In genomic region chr10:102268333-102268999, GRCh38 we compare ENCODE assay signal across 13 cellular contexts. TPM values are rescaled to one million over a fixed set of nuclear protein-coding genes. Genes with fewer than 3 reads are reported as not detected.
DNase-seq lines count a peak whose midpoint lies in the region; ATAC-seq and TF ChIP-seq lines count a peak whose summit lies in the region.
"Had no signal": no experiment of that assay in that cellular context is flagged by ENCODE, and none has a peak within 500 bp of the region (broad histone marks: within the 10 kb centered on the region; RNA-seq: fewer than 3 reads in every experiment).

No MANE protein-coding gene starts in this region.

- H3K9me3 ChIP-seq in GM23248 (ENCODE audit: low read depth) = no peaks in the 10 kb centered on the region
- no peaks in the 10 kb centered on the region for H3K9me3 ChIP-seq in adipocyte (ENCODE audit: control insufficient read depth, low read length)

- TF ChIP-seq CTCF in GM13977 (IDR thresholded peaks at IDR 0.05; ENCODE audit: extremely low read depth, insufficient read depth, missing control alignments) = no peak

- H2AFZ ChIP-seq in ACC112 (ENCODE audit: low read length, unreplicated experiment) (no peak overlapping the region), GM23248 (no peak overlapping the region)
- H2AFZ ChIP-seq: parathyroid adenoma had no signal

- in situ Hi-C loops in GM23248 (cut with MboI) = no loop called here
- in situ Hi-C loops in GM13977 (cut with MboI; ENCODE audit: low pct_unique_long_range_greater_than_20kb, low sequenced_read_pairs, unreplicated experiment) = no loop called here

- H3K79me2 ChIP-seq in ACC112 (ENCODE audit: control insufficient read depth, insufficient read depth, low read length, unreplicated experiment) = peaks cover 71% of the 10 kb centered on the region
- H3K79me2 ChIP-seq in GM23248 (ENCODE audit: insufficient read depth) = peaks cover 84% of the 10 kb centered on the region

- H3K9me2 ChIP-seq in GM23248 (ENCODE audit: insufficient read depth) = no peaks in the 10 kb centered on the region

- H3K9ac ChIP-seq in GM23248 (peak overlapping the region; percentile 35; the same call in 1 of the 2 replicates), adipocyte (ENCODE audit: low read length) (peak overlapping the region; percentile 57)
- H3K9ac ChIP-seq: parathyroid adenoma had no signal

- ATAC-seq in memory B cell (ENCODE audit: low read depth) (no peak), HG03378 (IDR thresholded peaks at IDR 0.05; ENCODE audit: unreplicated experiment) (no peak)
- ATAC-seq: HCT116 had no signal

- peaks cover 32% of the 10 kb centered on the region; the same call in 1 of the 2 replicates for H4K20me1 ChIP-seq in GM23248 (ENCODE audit: insufficient read depth)

- peak overlapping the region; percentile 59 for H3K4me2 ChIP-seq in GM23248 (ENCODE audit: unreplicated experiment)

- H3K4me3 ChIP-seq in ACC112 (ENCODE audit: low read depth, low read length) = peak overlapping the region; percentile 32
- H3K4me3 ChIP-seq in GM23248 = peak overlapping the region; percentile 6; the same call in 1 of the 2 replicates
- H3K4me3 ChIP-seq in adipocyte (ENCODE audit: low read length) = peak overlapping the region; percentile 46

- H3K4me1 Mint-ChIP-seq in memory B cell = peaks cover 8% of the 10 kb centered on the region

- H3K36me3 ChIP-seq in ACC112 (ENCODE audit: insufficient read depth, low read length) (no peaks in the 10 kb centered on the region), GM23248 (ENCODE audit: low read depth) (no peaks in the 10 kb centered on the region), adipocyte (ENCODE audit: control insufficient read depth, insufficient read depth, low read length, severe bottlenecking) (no peaks in the 10 kb centered on the region)

- no peaks in the 10 kb centered on the region for H3K27me3 Mint-ChIP-seq in memory B cell
- H3K27me3 Mint-ChIP-seq: dendritic cell treated with granulocyte-macrophage colony-stimulating factor and Interleukin-4, amounts not matched to agents 40 ng/mL and 50 ng/mL, for 4 days had no signal

- H3K27me3 ChIP-seq in ACC112 (ENCODE audit: insufficient read depth, low read length) (no peaks in the 10 kb centered on the region), GM23248 (replicated peaks; ENCODE audit: insufficient read depth) (no peaks in the 10 kb centered on the region), adipocyte (replicated peaks; ENCODE audit: control insufficient read depth, insufficient read depth, low read length) (no peaks in the 10 kb centered on the region)

- DNase-seq in GM23248 = peak; percentile 68
- peak; percentile 59 for DNase-seq in adipocyte (ENCODE audit: low read depth)
- no peak for DNase-seq in memory B cell (ENCODE audit: low spot score in 2 of 2)
- no peak for DNase-seq in NCI-H2081 treated with DMSO at 0.1 percent for 48 hours (lab: John Stamatoyannopoulos, UW)
- no peak for DNase-seq in GM19238 (ENCODE audit: insufficient read length, low spot score)
- no peak for DNase-seq in GM13977 (ENCODE audit: low spot score)
- DNase-seq: NCI-H1694 had no signal

- peak overlapping the region; percentile 62 for H3K27ac ChIP-seq in ACC112 (ENCODE audit: low read depth, low read length)
- peak overlapping the region; percentile 73 for H3K27ac ChIP-seq in GM23248
- H3K27ac ChIP-seq: parathyroid adenoma had no signal

- H3K27ac Mint-ChIP-seq in memory B cell = peak overlapping the region; percentile 47
- H3K27ac Mint-ChIP-seq: dendritic cell treated with granulocyte-macrophage colony-stimulating factor and Interleukin-4, amounts not matched to agents 40 ng/mL and 50 ng/mL, for 4 days had no signal

- no peaks in the 10 kb centered on the region for H3K9me3 Mint-ChIP-seq in memory B cell
- H3K9me3 Mint-ChIP-seq: dendritic cell treated with granulocyte-macrophage colony-stimulating factor and Interleukin-4, amounts not matched to agents 40 ng/mL and 50 ng/mL, for 4 days had no signal

- H3K4me1 ChIP-seq in ACC112 (ENCODE audit: control insufficient read depth, insufficient read depth, low read length, unreplicated experiment) = peaks cover 38% of the 10 kb centered on the region
- peaks cover 36% of the 10 kb centered on the region for H3K4me1 ChIP-seq in GM23248 (ENCODE audit: insufficient read depth)
- H3K4me1 ChIP-seq in adipocyte (ENCODE audit: control insufficient read depth, insufficient read depth, low read length) = peaks cover 33% of the 10 kb centered on the region

- H3K36me3 Mint-ChIP-seq in memory B cell = peaks cover 17% of the 10 kb centered on the region

- H3F3A ChIP-seq in GM23248 (ENCODE audit: insufficient read depth) = peaks cover 60% of the 10 kb centered on the region

- H3K4me3 Mint-ChIP-seq in memory B cell = no peak overlapping the region
- H3K4me3 Mint-ChIP-seq: dendritic cell treated with granulocyte-macrophage colony-stimulating factor and Interleukin-4, amounts not matched to agents 40 ng/mL and 50 ng/mL, for 4 days had no signal

RNA-seq across cellular contexts. Expression of gene GBF1, which starts 23.1 kb away (rescaled TPM):
- total RNA-seq in GM23248 (2014; rRNA removed; shearing (Covaris generic)) = 43.9 and 48.7 TPM in 2 replicates
- polyA plus RNA-seq in GM23248 (2016; fragmentation: Nextera tagmentation; extraction: Ambion mirVana) = 28.1 and 29.8 TPM in 2 replicates

RNA-seq across cellular contexts. Expression of gene PITX3, which starts 27.2 kb away (rescaled TPM):
- total RNA-seq in GM23248 (2014; rRNA removed; shearing (Covaris generic)) = not detected in 2 replicates
- not detected in 2 replicates for polyA plus RNA-seq in GM23248 (2016; fragmentation: Nextera tagmentation; extraction: Ambion mirVana)
- total RNA-seq: activated CD8-positive, alpha-beta memory T cell treated with anti-CD3 and anti-CD28 coated beads for 36 hours had no signal

RNA-seq across cellular contexts. Expression of gene ELOVL3, which starts 42.4 kb away (rescaled TPM):
- 1.9 TPM in 1 of 2 replicates, not detected in the other for total RNA-seq in GM23248 (2014; rRNA removed; shearing (Covaris generic))
- polyA plus RNA-seq in GM23248 (2016; fragmentation: Nextera tagmentation; extraction: Ambion mirVana) = 1.4 and 1.9 TPM in 2 replicates
- total RNA-seq: activated CD8-positive, alpha-beta memory T cell treated with anti-CD3 and anti-CD28 coated beads for 36 hours had no signal

Comparison
In these comparisons a context has a peak if more than half of its experiments do, and no peak if none do; other contexts are left out.
1. DNase-seq: peak in GM23248 (single experiment) and adipocyte (single experiment); none in memory B cell (0 of 2), NCI-H2081 treated with DMSO at 0.1 percent for 48 hours (single experiment), GM19238 (single experiment) and GM13977 (single experiment).
2. Peak in every context shown above with its lines, with median percentiles within 50 percentile points of each other: H3K4me3 ChIP-seq.